ENCODE assay signal across 9 cellular contexts in genomic region chr15:64247906-64248541, GRCh38.
DNase-seq lines count a peak whose midpoint lies in the region; ATAC-seq and TF ChIP-seq lines count a peak whose summit lies in the region.
"Had no signal": no experiment of that assay in that cellular context is flagged by ENCODE, and none has a peak within 500 bp of the region (broad histone marks: within the 10 kb centered on the region; RNA-seq: fewer than 3 reads in every experiment).

No MANE protein-coding gene starts in this region.

- DNase-seq in GM06990 (ENCODE audit: extremely low read depth, insufficient read length): peak; percentile 63
- DNase-seq in HT-29 (ENCODE audit: low spot score): peak; percentile 95
- peak; percentile 93 for DNase-seq in RPMI7951 (ENCODE audit: low read depth)
- DNase-seq in effector memory CD4-positive, alpha-beta T cell: peak in 2 of 3 donors; percentile 2 to 6
- DNase-seq in mucosa of descending colon: peak in 1 of 3 donors; percentile 36
- DNase-seq in NCI-H187 treated with DMSO at 0.1 percent for 48 hours (lab: John Stamatoyannopoulos, UW): no peak
- DNase-seq: activated naive CD8-positive, alpha-beta T cell treated with anti-CD3 and anti-CD28 coated beads, Interleukin-2, amount 10 ng/mL, durations not matched to agents 7 days and 5 days had no signal

- no peaks in the 10 kb centered on the region for H3K9me3 ChIP-seq in effector memory CD4-positive, alpha-beta T cell (ENCODE audit: control insufficient read depth, low read length)
- no peaks in the 10 kb centered on the region for H3K9me3 ChIP-seq in mucosa of descending colon
- H3K9me3 ChIP-seq: thyroid gland had no signal

- no peak for TF ChIP-seq CTCF in GM06990 (IDR thresholded peaks at IDR 0.05; ENCODE audit: insufficient read depth, low read length, poor library complexity, severe bottlenecking)
- TF ChIP-seq CTCF in mucosa of descending colon (IDR thresholded peaks at IDR 0.05): no peak

- ATAC-seq in GM21367 (IDR thresholded peaks at IDR 0.05; ENCODE audit: unreplicated experiment): peak; percentile 51
- ATAC-seq in mucosa of descending colon: peak; percentile 89

- H3K4me1 ChIP-seq in effector memory CD4-positive, alpha-beta T cell (ENCODE audit: control insufficient read depth, insufficient read depth, low read length, poor library complexity, severe bottlenecking): no peaks in the 10 kb centered on the region
- peaks cover 37% of the 10 kb centered on the region for H3K4me1 ChIP-seq in mucosa of descending colon (ENCODE audit: low read depth)

- H3K4me3 ChIP-seq in GM06990 (replicated peaks; ENCODE audit: low read depth, low read length) (no peak overlapping the region), mucosa of descending colon (no peak overlapping the region)
- H3K4me3 ChIP-seq in effector memory CD4-positive, alpha-beta T cell (ENCODE audit: insufficient read depth, low read depth, low read length, poor library complexity, severe bottlenecking): no peak overlapping the region
- H3K4me3 ChIP-seq: thyroid gland had no signal

- H3K36me3 ChIP-seq in GM06990 (ENCODE audit: control insufficient read depth, insufficient read depth, low read length) (no peaks in the 10 kb centered on the region; the same call in 1 of the 2 replicates), mucosa of descending colon (ENCODE audit: low read depth) (no peaks in the 10 kb centered on the region)
- no peaks in the 10 kb centered on the region for H3K36me3 ChIP-seq in effector memory CD4-positive, alpha-beta T cell (ENCODE audit: control insufficient read depth, insufficient read depth, low read length)
- H3K36me3 ChIP-seq: thyroid gland had no signal

- H3K27me3 ChIP-seq in GM06990 (replicated peaks; ENCODE audit: control insufficient read depth, insufficient read depth, low read length): no peaks in the 10 kb centered on the region
- H3K27me3 ChIP-seq in effector memory CD4-positive, alpha-beta T cell (replicated peaks; ENCODE audit: control insufficient read depth, insufficient read depth, low read length, poor library complexity, severe bottlenecking): no peaks in the 10 kb centered on the region
- H3K27me3 ChIP-seq: thyroid gland had no signal

- no peak overlapping the region for H3K27ac ChIP-seq in effector memory CD4-positive, alpha-beta T cell (ENCODE audit: insufficient read depth, low read length, poor library complexity, severe bottlenecking)
- H3K27ac ChIP-seq: thyroid gland had no signal

- intact Hi-C loops in mucosa of descending colon (cut with DNase I, micrococcal nuclease): no loop called here
